ENCODE assay signal across 30 cellular contexts in the genomic region with DNA sequence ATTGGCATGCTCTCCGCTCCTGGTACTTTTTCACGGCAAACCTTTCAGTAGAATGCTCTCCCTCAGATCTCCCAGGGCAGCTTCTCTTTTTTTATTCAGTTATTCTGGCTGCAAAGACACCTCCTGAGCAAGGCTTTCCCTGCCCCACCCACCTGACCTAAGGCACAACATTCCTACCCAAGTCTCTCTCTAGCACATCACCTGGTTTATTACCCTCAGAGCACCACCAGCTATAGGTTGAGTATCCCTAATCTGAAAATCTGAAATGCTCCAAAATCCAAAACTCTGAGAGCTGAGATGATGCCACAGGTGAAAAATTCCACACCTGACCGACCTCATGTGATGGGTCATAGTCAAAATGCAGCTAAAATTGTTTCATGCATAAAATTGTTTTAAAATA.
"Had no signal": no experiment of that assay in that cellular context is flagged by ENCODE, and none has a peak within 500 bp of the region (broad histone marks: within the 10 kb centered on the region; RNA-seq: fewer than 3 reads in every experiment).

No MANE protein-coding gene starts in this region.

- DNase-seq: activated B cell treated with CpG ODN at 0.5 μM for 24 hours; activated CD4-positive, alpha-beta memory T cell treated with anti-CD3 and anti-CD28 coated beads for 36 hours; activated CD4-positive, alpha-beta T cell treated with anti-CD3 and anti-CD28 coated beads for 4 hours; activated CD4-positive, alpha-beta T cell treated with anti-CD3 and anti-CD28 coated beads, Interleukin-2, amount 50 U/mL, for 1 hour; activated CD4-positive, CD25-positive, alpha-beta regulatory T cell treated with anti-CD3 and anti-CD28 coated beads, Interleukin-2, amount 50 U/mL, for 72 hours; activated CD8-positive, alpha-beta memory T cell treated with anti-CD3 and anti-CD28 coated beads, Interleukin-2, amount 50 U/mL, for 4 hours; activated gamma-delta T cell treated with Interleukin-2 at 50 U/mL for 16 hours; activated naive CD4-positive, alpha-beta T cell treated with anti-CD3 and anti-CD28 coated beads for 36 hours; activated T-cell treated with anti-CD3 and anti-CD28 coated beads for 4 hours; activated T-cell treated with anti-CD3 and anti-CD28 coated beads, Interleukin-2, amount 50 U/mL, for 4 hours; adrenal gland; body of pancreas; caudate nucleus; NCI-H1105; NCI-H1417 treated with DMSO at 0.1 percent for 48 hours; NCI-H187 treated with DMSO at 0.1 percent for 48 hours; NCI-H2081; NCI-H2171 treated with DMSO at 0.1 percent for 48 hours; NCI-H226; NCI-H446 treated with DMSO at 0.1 percent for 48 hours; NCI-H524 treated with DMSO at 0.1 percent for 48 hours; SHP77; SJCRH30 had no signal

- H3K4me1 Mint-ChIP-seq: activated B cell treated with CpG ODN at 0.5 μM for 24 hours had no signal

- H3K4me3 ChIP-seq: adrenal gland, body of pancreas, SJCRH30, SK-N-MC had no signal

- H3K36me3 ChIP-seq: adrenal gland, SJCRH30 had no signal

- H3K27ac Mint-ChIP-seq: activated B cell treated with CpG ODN at 0.5 μM for 24 hours; activated CD4-positive, alpha-beta memory T cell treated with anti-CD3 and anti-CD28 coated beads for 36 hours; activated naive CD4-positive, alpha-beta T cell treated with anti-CD3 and anti-CD28 coated beads for 36 hours; activated naive CD4-positive, alpha-beta T cell treated with anti-CD3 and anti-CD28 coated beads, Interleukin-2, amount 50 U/mL, for 72 hours; activated T-helper 1 cell treated with anti-CD3 and anti-CD28 coated beads, Interleukin-12 subunit alpha, Interleukin-12 subunit beta, Interleukin-2, Interleukin-4 antibody, amounts not matched to agents 30 ng/mL and 10 ng/mL and 1 ng/mL, durations not matched to agents 14 hours and 24 hours and 36 hours had no signal

- H3K27ac ChIP-seq: adrenal gland, body of pancreas, SJCRH30, SK-N-MC had no signal

- H3K4me3 Mint-ChIP-seq: activated B cell treated with CpG ODN at 0.5 μM for 24 hours; activated CD4-positive, alpha-beta memory T cell treated with anti-CD3 and anti-CD28 coated beads for 36 hours; activated naive CD4-positive, alpha-beta T cell treated with anti-CD3 and anti-CD28 coated beads for 36 hours; activated T-cell treated with anti-CD3 and anti-CD28 coated beads, Interleukin-2, amount 50 U/mL, for 4 hours; activated T-helper 1 cell treated with anti-CD3 and anti-CD28 coated beads, Interleukin-12 subunit alpha, Interleukin-12 subunit beta, Interleukin-2, Interleukin-4 antibody, amounts not matched to agents 30 ng/mL and 10 ng/mL and 1 ng/mL, durations not matched to agents 14 hours and 24 hours and 36 hours had no signal

- H3K4me1 ChIP-seq: adrenal gland, body of pancreas, SJCRH30 had no signal

- H3K27me3 ChIP-seq: adrenal gland, body of pancreas, SJCRH30 had no signal

- ATAC-seq: activated naive CD4-positive, alpha-beta T cell treated with anti-CD3 and anti-CD28 coated beads, Interleukin-2, amount 50 U/mL, for 72 hours; activated T-cell treated with anti-CD3 and anti-CD28 coated beads, Interleukin-2, amount 50 U/mL, for 4 hours; body of pancreas; Panc1 had no signal

- H3K9me3 Mint-ChIP-seq: activated B cell treated with CpG ODN at 0.5 μM for 24 hours; activated CD4-positive, alpha-beta memory T cell treated with anti-CD3 and anti-CD28 coated beads for 36 hours; activated naive CD4-positive, alpha-beta T cell treated with anti-CD3 and anti-CD28 coated beads for 36 hours; activated naive CD4-positive, alpha-beta T cell treated with anti-CD3 and anti-CD28 coated beads, Interleukin-2, amount 50 U/mL, for 72 hours; activated T-cell treated with anti-CD3 and anti-CD28 coated beads, Interleukin-2, amount 50 U/mL, for 4 hours; activated T-helper 1 cell treated with anti-CD3 and anti-CD28 coated beads, Interleukin-12 subunit alpha, Interleukin-12 subunit beta, Interleukin-2, Interleukin-4 antibody, amounts not matched to agents 30 ng/mL and 10 ng/mL and 1 ng/mL, durations not matched to agents 14 hours and 24 hours and 36 hours had no signal

- FAIRE-seq: astrocyte, bronchial epithelial cell, TTC549 had no signal

- H3K36me3 Mint-ChIP-seq: activated CD4-positive, alpha-beta memory T cell treated with anti-CD3 and anti-CD28 coated beads for 36 hours; activated naive CD4-positive, alpha-beta T cell treated with anti-CD3 and anti-CD28 coated beads, Interleukin-2, amount 50 U/mL, for 72 hours had no signal

- H3K9me3 ChIP-seq: adrenal gland, body of pancreas, SJCRH30 had no signal
